In genomic region chr3:51940648-51941421, GRCh38 we compare ENCODE assay signal across 8 cellular contexts. TPM values are rescaled to one million over a fixed set of nuclear protein-coding genes. Genes with fewer than 3 reads are reported as not detected.
A peak's percentile ranks its signal among the peaks of the same experiment; 100 is the strongest.
DNase-seq lines count a peak whose midpoint lies in the region; ATAC-seq and TF ChIP-seq lines count a peak whose summit lies in the region.

No MANE protein-coding gene starts in this region.

- peaks cover 28% of the 10 kb centered on the region for H3K4me1 Mint-ChIP-seq in CD14-positive monocyte

- TF ChIP-seq CTCF in CD14-positive monocyte (IDR thresholded peaks at IDR 0.05) = no peak
- no peak for TF ChIP-seq CTCF in neutrophil (IDR thresholded peaks at IDR 0.05)

- DNase-seq in CD14-positive monocyte (ENCODE audit: low spot score) (no peak), NT2/D1 (ENCODE audit: low read depth, low spot score) (no peak), NCI-H82 (lab: John Stamatoyannopoulos, UW) (no peak)
- DNase-seq in effector memory CD4-positive, alpha-beta T cell = no peak

- H3K27me3 ChIP-seq in NT2/D1 (ENCODE audit: insufficient read depth, insufficient read length) = peaks cover 3% of the 10 kb centered on the region
- H3K27me3 ChIP-seq in effector memory CD4-positive, alpha-beta T cell (replicated peaks; ENCODE audit: control insufficient read depth, insufficient read depth, low read length, poor library complexity, severe bottlenecking) = no peaks in the 10 kb centered on the region
- H3K27me3 ChIP-seq in neutrophil = no peaks in the 10 kb centered on the region

- no peaks in the 10 kb centered on the region for H3K9me3 ChIP-seq in NT2/D1 (ENCODE audit: insufficient read depth, low read length)
- H3K9me3 ChIP-seq in effector memory CD4-positive, alpha-beta T cell (ENCODE audit: control insufficient read depth, low read length) = no peaks in the 10 kb centered on the region
- H3K9me3 ChIP-seq in neutrophil = no peaks in the 10 kb centered on the region

- H3K27ac Mint-ChIP-seq in CD14-positive monocyte = peak overlapping the region in 2 of 7 donors; percentile 14 to 69

- H3K36me3 Mint-ChIP-seq in CD14-positive monocyte = peaks cover 28 to 34% of the 10 kb centered on the region in 2 donors

- H3K9ac ChIP-seq in NT2/D1 (ENCODE audit: insufficient read length, low read depth) = peak overlapping the region; percentile 88

- H3K27ac ChIP-seq in effector memory CD4-positive, alpha-beta T cell (ENCODE audit: insufficient read depth, low read length, poor library complexity, severe bottlenecking) = peak overlapping the region; percentile 49
- H3K27ac ChIP-seq in neutrophil = no peak overlapping the region

- peak overlapping the region; percentile 82 for H3K4me3 ChIP-seq in NT2/D1 (ENCODE audit: insufficient read length, low read depth)
- H3K4me3 ChIP-seq in effector memory CD4-positive, alpha-beta T cell (ENCODE audit: insufficient read depth, low read depth, low read length, poor library complexity, severe bottlenecking) = peak overlapping the region; percentile 69
- H3K4me3 ChIP-seq in neutrophil (ENCODE audit: low read depth in 1 of 2, low read length in 1 of 2) = peak overlapping the region; percentile 59 to 92

- ATAC-seq in HG02884 (IDR thresholded peaks at IDR 0.05; ENCODE audit: unreplicated experiment) = no peak
- no peak for ATAC-seq in HG03139 (IDR thresholded peaks at IDR 0.05; ENCODE audit: unreplicated experiment)
- ATAC-seq in HG03175 (IDR thresholded peaks at IDR 0.05; ENCODE audit: unreplicated experiment) = no peak

- intact Hi-C loops in CD14-positive monocyte (cut with micrococcal nuclease) = loop anchor here (5.0 kb wide), 3 partner anchors 116 to 201 kb away; partner anchors contain the start of gene DUSP7 (in 1 of the 2)

- H3K36me3 ChIP-seq in NT2/D1 (ENCODE audit: insufficient read depth, insufficient read length, low read length) = peaks cover 48% of the 10 kb centered on the region
- H3K36me3 ChIP-seq in effector memory CD4-positive, alpha-beta T cell (ENCODE audit: control insufficient read depth, insufficient read depth, low read length) = peaks cover 29% of the 10 kb centered on the region
- H3K36me3 ChIP-seq in neutrophil = peaks cover 12% of the 10 kb centered on the region

- peaks cover 0 to 2% (median 0%) of the 10 kb centered on the region in 7 donors for H3K9me3 Mint-ChIP-seq in CD14-positive monocyte

- no peaks in the 10 kb centered on the region for H3K4me1 ChIP-seq in NT2/D1 (ENCODE audit: insufficient read depth, insufficient read length)
- H3K4me1 ChIP-seq in effector memory CD4-positive, alpha-beta T cell (ENCODE audit: control insufficient read depth, insufficient read depth, low read length, poor library complexity, severe bottlenecking) = peaks cover 21% of the 10 kb centered on the region
- H3K4me1 ChIP-seq in neutrophil (ENCODE audit: control insufficient read depth in 1 of 2, insufficient read depth in 1 of 2, low read depth in 1 of 2, low read length in 1 of 2) = peaks cover 16 to 21% of the 10 kb centered on the region in 2 experiments

- H3K27me3 Mint-ChIP-seq in CD14-positive monocyte (ENCODE audit: low read depth in 3 of 3) = no peaks in the 10 kb centered on the region

- H3K4me3 Mint-ChIP-seq in CD14-positive monocyte = peak overlapping the region; percentile 86 to 90

RNA-seq across cellular contexts. Expression of gene RRP9, which starts 0.9 kb away (rescaled TPM):
- polyA plus RNA-seq in CD14-positive monocyte = 10 to 100 TPM in 1 of 2 donors, 1 to 10 TPM in 1; 6.7 to 10.4 TPM

RNA-seq across cellular contexts. Expression of gene PARP3, which starts 1.3 kb away (rescaled TPM):
- 1 to 10 TPM; 1.2 to 1.7 TPM for polyA plus RNA-seq in CD14-positive monocyte

RNA-seq across cellular contexts. Expression of gene GPR62, which starts 14.3 kb away (rescaled TPM):
- polyA plus RNA-seq in CD14-positive monocyte = not detected

RNA-seq across cellular contexts. Expression of gene PCBP4, which starts 26.4 kb away (rescaled TPM):
- under 1 TPM; 0.09 to 0.22 TPM for polyA plus RNA-seq in CD14-positive monocyte

RNA-seq across cellular contexts. Expression of gene ABHD14B, which starts 33.0 kb away (rescaled TPM):
- 10 to 100 TPM; 20.3 to 23.4 TPM for polyA plus RNA-seq in CD14-positive monocyte
